Comparison of ENCODE assay signal across 22 cellular contexts in the genomic region with DNA sequence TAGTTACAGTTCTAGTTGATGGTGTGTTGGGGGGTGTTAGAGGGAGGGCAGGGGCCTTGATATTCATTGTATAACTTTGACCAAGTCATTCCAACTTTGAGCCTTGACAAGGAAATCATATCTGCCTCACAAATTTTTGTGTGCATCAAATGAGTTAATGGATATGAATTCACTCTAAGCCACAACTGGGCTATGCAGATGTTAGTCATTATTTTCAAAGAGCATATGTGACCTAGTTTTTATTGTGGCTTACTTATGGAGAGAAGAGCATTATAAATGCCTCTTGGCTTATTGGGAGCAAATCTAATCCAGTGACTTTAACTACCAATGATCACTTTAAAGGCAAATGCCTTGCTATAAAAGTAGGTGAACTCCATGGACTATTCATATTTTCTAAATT.
DNase-seq lines count a peak whose midpoint lies in the region; ATAC-seq and TF ChIP-seq lines count a peak whose summit lies in the region.
"Had no signal": no experiment of that assay in that cellular context is flagged by ENCODE, and none has a peak within 500 bp of the region (broad histone marks: within the 10 kb centered on the region; RNA-seq: fewer than 3 reads in every experiment).

No MANE protein-coding gene starts in this region.

- TF ChIP-seq CTCF in AG10803 (conservative IDR thresholded peaks at IDR 0.05; ENCODE audit: low read length) (no peak), HFFc6 (IDR thresholded peaks at IDR 0.05) (no peak), foreskin fibroblast (IDR thresholded peaks at IDR 0.05; ENCODE audit: low read depth, low read length) (no peak), heart right ventricle (IDR thresholded peaks at IDR 0.05) (no peak)
- no peak for TF ChIP-seq CTCF in CD8-positive, alpha-beta T cell (IDR thresholded peaks at IDR 0.05)

- H3K36me3 ChIP-seq in heart right ventricle = no peaks in the 10 kb centered on the region
- H3K36me3 ChIP-seq in CD8-positive, alpha-beta T cell (ENCODE audit: insufficient read depth, low read length) = no peaks in the 10 kb centered on the region
- H3K36me3 ChIP-seq: neural progenitor cell had no signal

- peaks cover 3% of the 10 kb centered on the region; the same call in 1 of the 2 replicates for H3K27me3 Mint-ChIP-seq in HFFc6 (ENCODE audit: insufficient read depth)
- peaks cover 24% of the 10 kb centered on the region for H3K27me3 Mint-ChIP-seq in CD8-positive, alpha-beta T cell (ENCODE audit: low read depth)

- H3K27me3 ChIP-seq in heart right ventricle = no peaks in the 10 kb centered on the region
- no peaks in the 10 kb centered on the region for H3K27me3 ChIP-seq in CD8-positive, alpha-beta T cell (ENCODE audit: insufficient read depth, low read length)
- H3K27me3 ChIP-seq: dorsolateral prefrontal cortex, neural progenitor cell had no signal

- H3K9me3 ChIP-seq in heart right ventricle = peaks cover 0 to 11% (median 0%) of the 10 kb centered on the region in 11 donors
- H3K9me3 ChIP-seq in CD8-positive, alpha-beta T cell (ENCODE audit: low read length) = no peaks in the 10 kb centered on the region
- H3K9me3 ChIP-seq: psoas muscle had no signal

- no peak overlapping the region for H3K27ac Mint-ChIP-seq in HFFc6
- no peak overlapping the region for H3K27ac Mint-ChIP-seq in CD8-positive, alpha-beta T cell
- H3K27ac Mint-ChIP-seq: activated naive CD8-positive, alpha-beta T cell treated with anti-CD3 and anti-CD28 coated beads for 36 hours; activated T-helper 1 cell treated with anti-CD3 and anti-CD28 coated beads, Interleukin-12 subunit alpha, Interleukin-12 subunit beta, Interleukin-2, Interleukin-4 antibody, amounts not matched to agents 30 ng/mL and 10 ng/mL and 1 ng/mL, durations not matched to agents 14 hours and 24 hours and 36 hours; CD4-positive, CD25-positive, alpha-beta regulatory T cell; neural progenitor cell had no signal

- peaks cover 42% of the 10 kb centered on the region for H3K4me1 Mint-ChIP-seq in HFFc6 (ENCODE audit: low read depth)
- H3K4me1 Mint-ChIP-seq in CD8-positive, alpha-beta T cell (ENCODE audit: low read depth) = peaks cover 7% of the 10 kb centered on the region
- H3K4me1 Mint-ChIP-seq: CD4-positive, CD25-positive, alpha-beta regulatory T cell had no signal

- DNase-seq in AG10803 (ENCODE audit: low read depth) = peak; percentile 79
- DNase-seq in HFFc6 = peak; percentile 61
- peak; percentile 4 for DNase-seq in amniotic stem cell (lab: John Stamatoyannopoulos, UW)
- peak; percentile 51 to 78 for DNase-seq in foreskin fibroblast
- DNase-seq in heart right ventricle = no peak
- no peak for DNase-seq in NCI-H2171 treated with DMSO at 0.1 percent for 48 hours (lab: John Stamatoyannopoulos, UW)
- DNase-seq in CD8-positive, alpha-beta T cell = no peak
- DNase-seq in OCI-M2 (lab: John Stamatoyannopoulos, UW; ENCODE audit: unreplicated experiment) = no peak
- DNase-seq: activated CD4-positive, alpha-beta T cell treated with anti-CD3 and anti-CD28 coated beads for 1 hour; activated naive CD8-positive, alpha-beta T cell treated with anti-CD3 and anti-CD28 coated beads for 36 hours; CD4-positive, CD25-positive, alpha-beta regulatory T cell; DMS153; dorsolateral prefrontal cortex; NCI-H1436 treated with DMSO at 0.1 percent for 48 hours; NCI-H774; PC-9; psoas muscle; small intestine; stimulated activated CD4-positive, alpha-beta T cell treated with anti-CD3 and anti-CD28 coated beads, Interleukin-4, amount 100 ng/mL, for 1 hour had no signal

- peaks cover 15% of the 10 kb centered on the region for H3K36me3 Mint-ChIP-seq in HFFc6 (ENCODE audit: low read depth)
- H3K36me3 Mint-ChIP-seq in CD8-positive, alpha-beta T cell = no peaks in the 10 kb centered on the region
- H3K36me3 Mint-ChIP-seq: CD4-positive, CD25-positive, alpha-beta regulatory T cell; neural progenitor cell had no signal

- no peak overlapping the region for H3K27ac ChIP-seq in heart right ventricle
- no peak overlapping the region for H3K27ac ChIP-seq in CD8-positive, alpha-beta T cell (ENCODE audit: low read depth, low read length)
- H3K27ac ChIP-seq: dorsolateral prefrontal cortex, neural progenitor cell, PC-9, psoas muscle had no signal

- POLR2A ChIA-PET in CD8-positive, alpha-beta T cell (lab: Charles Lee) = no interaction called here

- H3K9me3 Mint-ChIP-seq in HFFc6 = no peaks in the 10 kb centered on the region
- H3K9me3 Mint-ChIP-seq in CD8-positive, alpha-beta T cell = peaks cover 3% of the 10 kb centered on the region

- intact Hi-C loops in heart right ventricle (cut with DNase I) = no loop called here
- intact Hi-C loops in CD8-positive, alpha-beta T cell (cut with DNase I, micrococcal nuclease) = no loop called here

- H3K4me1 ChIP-seq in heart right ventricle = peaks cover 0 to 1% (median 0%) of the 10 kb centered on the region in 9 donors
- H3K4me1 ChIP-seq in CD8-positive, alpha-beta T cell (ENCODE audit: insufficient read depth, low read length) = no peaks in the 10 kb centered on the region
- H3K4me1 ChIP-seq: neural progenitor cell, psoas muscle had no signal

- CTCF ChIA-PET in CD8-positive, alpha-beta T cell (lab: Charles Lee) = no interaction called here

- ATAC-seq in heart right ventricle = no peak
- ATAC-seq in CD8-positive, alpha-beta T cell = no peak
- ATAC-seq: HepG2, psoas muscle had no signal

- H3K4me3 ChIP-seq in AG10803 (ENCODE audit: low read length) (no peak overlapping the region), foreskin fibroblast (ENCODE audit: low read depth in 1 of 2, low read length in 2 of 2) (no peak overlapping the region), heart right ventricle (no peak overlapping the region)
- H3K4me3 ChIP-seq in CD8-positive, alpha-beta T cell (ENCODE audit: low read depth, low read length) = no peak overlapping the region
- H3K4me3 ChIP-seq: dorsolateral prefrontal cortex, neural progenitor cell, PC-9, psoas muscle had no signal

- no peak overlapping the region for H3K4me3 Mint-ChIP-seq in HFFc6
- H3K4me3 Mint-ChIP-seq in CD8-positive, alpha-beta T cell = no peak overlapping the region
- H3K4me3 Mint-ChIP-seq: activated naive CD8-positive, alpha-beta T cell treated with anti-CD3 and anti-CD28 coated beads for 36 hours; activated T-helper 1 cell treated with anti-CD3 and anti-CD28 coated beads, Interleukin-12 subunit alpha, Interleukin-12 subunit beta, Interleukin-2, Interleukin-4 antibody, amounts not matched to agents 30 ng/mL and 10 ng/mL and 1 ng/mL, durations not matched to agents 14 hours and 24 hours and 36 hours; CD4-positive, CD25-positive, alpha-beta regulatory T cell; neural progenitor cell had no signal

Comparison
In these comparisons a context has a peak if more than half of its experiments do, and no peak if none do; other contexts are left out.
1. DNase-seq: peak in AG10803 (single experiment), HFFc6 (single experiment), amniotic stem cell (single experiment) and foreskin fibroblast (2 of 2); none in heart right ventricle (0 of 2), NCI-H2171 treated with DMSO at 0.1 percent for 48 hours (single experiment), CD8-positive, alpha-beta T cell (0 of 7) and OCI-M2 (single experiment).